In the genomic region with DNA sequence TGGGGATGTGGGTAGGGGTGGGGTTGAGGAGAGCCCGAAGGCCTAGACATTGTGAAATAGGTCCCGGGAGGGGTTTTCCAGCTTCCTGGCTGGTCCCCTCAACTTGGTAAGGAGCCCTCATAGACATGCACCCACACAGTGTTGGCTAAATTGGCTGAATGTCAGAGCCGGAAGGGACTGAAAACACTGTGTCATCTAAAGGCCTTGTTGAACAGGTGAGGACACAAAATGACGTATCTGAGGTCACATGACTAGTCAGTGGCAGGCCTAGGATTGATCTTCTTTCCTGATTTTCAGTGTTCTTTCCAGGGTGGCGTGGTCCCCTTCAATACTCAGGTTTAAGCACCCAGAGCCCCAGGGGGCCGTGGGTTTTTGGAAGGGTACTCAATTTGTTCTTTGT, we compare ENCODE assay signal across 1 cellular context.
TF ChIP-seq lines count a peak whose summit lies in the region.

No MANE protein-coding gene starts in this region.

TF ChIP-seq in IMR-90, 13 proteins besides CTCF, POLR2A, EP300 and RAD21:
- TF ChIP-seq CHD1 (IDR thresholded peaks at IDR 0.05; ENCODE audit: low read depth, low read length) (no peak), MXI1 (IDR thresholded peaks at IDR 0.05; ENCODE audit: borderline replicate concordance, low read depth, low read length) (no peak), RCOR1 (IDR thresholded peaks at IDR 0.05; ENCODE audit: insufficient replicate concordance, low read length) (no peak), NFE2L2 (IDR thresholded peaks at IDR 0.05; ENCODE audit: low read depth, low read length) (no peak), MAFK (IDR thresholded peaks at IDR 0.05; ENCODE audit: low read depth, low read length) (no peak), SMC3 (IDR thresholded peaks at IDR 0.05; ENCODE audit: low read depth, low read length) (no peak), BHLHE40 (IDR thresholded peaks at IDR 0.05; ENCODE audit: low read depth, low read length) (no peak), ELK1 (IDR thresholded peaks at IDR 0.05; ENCODE audit: borderline replicate concordance, low read depth, low read length) (no peak), MAZ (IDR thresholded peaks at IDR 0.05; ENCODE audit: borderline replicate concordance, low read depth, low read length) (no peak), FOS (IDR thresholded peaks at IDR 0.05; ENCODE audit: low read depth, low read length) (no peak), RFX5 (IDR thresholded peaks at IDR 0.05; ENCODE audit: low read depth, low read length) (no peak), CEBPB (IDR thresholded peaks at IDR 0.05; ENCODE audit: low read depth, low read length) (no peak)
- TF ChIP-seq, protein P1, sequence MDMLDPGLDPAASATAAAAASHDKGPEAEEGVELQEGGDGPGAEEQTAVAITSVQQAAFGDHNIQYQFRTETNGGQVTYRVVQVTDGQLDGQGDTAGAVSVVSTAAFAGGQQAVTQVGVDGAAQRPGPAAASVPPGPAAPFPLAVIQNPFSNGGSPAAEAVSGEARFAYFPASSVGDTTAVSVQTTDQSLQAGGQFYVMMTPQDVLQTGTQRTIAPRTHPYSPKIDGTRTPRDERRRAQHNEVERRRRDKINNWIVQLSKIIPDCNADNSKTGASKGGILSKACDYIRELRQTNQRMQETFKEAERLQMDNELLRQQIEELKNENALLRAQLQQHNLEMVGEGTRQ (IDR thresholded peaks at IDR 0.05; ENCODE audit: low read depth, low read length) = no peak
